ENCODE assay signal across 16 cellular contexts in genomic region chr1:14679027-14679688, GRCh38.
"Had no signal": no experiment of that assay in that cellular context is flagged by ENCODE, and none has a peak within 500 bp of the region (broad histone marks: within the 10 kb centered on the region; RNA-seq: fewer than 3 reads in every experiment).

No MANE protein-coding gene starts in this region.

- H3K4me3 ChIP-seq: coronary artery, hepatocyte, neural progenitor cell, pancreas, uterus had no signal

- H3K79me2 ChIP-seq: hepatocyte had no signal

- H3K9ac ChIP-seq: neural progenitor cell had no signal

- H3K4me1 ChIP-seq: pancreas, uterus had no signal

- H2AFZ ChIP-seq: hepatocyte, neural progenitor cell had no signal

- H3K27me3 ChIP-seq: hepatocyte, neural progenitor cell, pancreas, uterus had no signal

- H3K4me3 Mint-ChIP-seq: natural killer cell, neural progenitor cell, type B pancreatic cell had no signal

- ATAC-seq: natural killer cell, pancreas, right cardiac atrium had no signal

- H3K4me1 Mint-ChIP-seq: natural killer cell had no signal

- H3K9me3 Mint-ChIP-seq: natural killer cell had no signal

- H3K36me3 Mint-ChIP-seq: natural killer cell had no signal

- DNase-seq: effector CD4-positive, alpha-beta T cell; foreskin melanocyte; head of caudate nucleus; natural killer cell; nucleus accumbens; pancreas; right cardiac atrium; small intestine; stimulated activated CD4-positive, alpha-beta T cell treated with anti-CD3 and anti-CD28 coated beads, Interleukin-12 subunit alpha, Interleukin-12 subunit beta, amount 100 ng/mL, for 4 hours; stimulated activated naive CD4-positive, alpha-beta T cell treated with Interleukin-2 at 50 U/mL for 16 hours; uterus had no signal

- H3K27me3 Mint-ChIP-seq: progenitor cell of endocrine pancreas, type B pancreatic cell had no signal

- H3K4me2 ChIP-seq: hepatocyte, neural progenitor cell had no signal

- H3K36me3 ChIP-seq: neural progenitor cell, pancreas, uterus had no signal

- H3K27ac Mint-ChIP-seq: natural killer cell, type B pancreatic cell had no signal

- H3K27ac ChIP-seq: coronary artery, hepatocyte, neural progenitor cell, pancreas, uterus had no signal

- H3K9me3 ChIP-seq: pancreas, uterus had no signal
